Comparison of ENCODE assay signal across 17 cellular contexts in genomic region chr12:93315907-93316622, GRCh38.
DNase-seq lines count a peak whose midpoint lies in the region; ATAC-seq and TF ChIP-seq lines count a peak whose summit lies in the region.
"Had no signal": no experiment of that assay in that cellular context is flagged by ENCODE, and none has a peak within 500 bp of the region (broad histone marks: within the 10 kb centered on the region; RNA-seq: fewer than 3 reads in every experiment).

No MANE protein-coding gene starts in this region.

- H3K27ac ChIP-seq in CD8-positive, alpha-beta T cell (ENCODE audit: low read depth, low read length): no peak overlapping the region
- peak overlapping the region; percentile 80 to 82 for H3K27ac ChIP-seq in mucosa of rectum (ENCODE audit: low read depth in 2 of 2, low read length in 2 of 2)
- H3K27ac ChIP-seq: coronary artery, heart right ventricle, KMS-11 had no signal

- no peak overlapping the region for H3K4me3 Mint-ChIP-seq in CD8-positive, alpha-beta T cell
- no peak overlapping the region for H3K4me3 Mint-ChIP-seq in activated CD4-positive, alpha-beta memory T cell treated with anti-CD3 and anti-CD28 coated beads for 36 hours

- H3K4me3 ChIP-seq in CD8-positive, alpha-beta T cell (ENCODE audit: low read depth, low read length): no peak overlapping the region
- peak overlapping the region; percentile 55 to 71 for H3K4me3 ChIP-seq in mucosa of rectum (ENCODE audit: low read length in 2 of 2)
- H3K4me3 ChIP-seq: coronary artery, heart right ventricle had no signal

- H3K27me3 ChIP-seq in CD8-positive, alpha-beta T cell (ENCODE audit: insufficient read depth, low read length): no peaks in the 10 kb centered on the region
- no peaks in the 10 kb centered on the region for H3K27me3 ChIP-seq in mucosa of rectum (ENCODE audit: control insufficient read depth in 2 of 2, insufficient read depth in 2 of 2, low read length in 2 of 2)
- H3K27me3 ChIP-seq: heart right ventricle had no signal

- no peaks in the 10 kb centered on the region for H3K36me3 ChIP-seq in CD8-positive, alpha-beta T cell (ENCODE audit: insufficient read depth, low read length)
- no peaks in the 10 kb centered on the region for H3K36me3 ChIP-seq in mucosa of rectum (ENCODE audit: control insufficient read depth in 2 of 2, insufficient read depth in 2 of 2, low read length in 2 of 2)
- H3K36me3 ChIP-seq: heart right ventricle had no signal

- no peak for ATAC-seq in CD8-positive, alpha-beta T cell
- ATAC-seq in GM18868 (IDR thresholded peaks at IDR 0.05; ENCODE audit: unreplicated experiment): no peak
- ATAC-seq: SK-N-SH treated with all-trans-retinoic acid at 6 μM for 48 hours had no signal

- H3K9me3 Mint-ChIP-seq in CD8-positive, alpha-beta T cell: no peaks in the 10 kb centered on the region
- H3K9me3 Mint-ChIP-seq in activated CD4-positive, alpha-beta memory T cell treated with anti-CD3 and anti-CD28 coated beads for 36 hours: no peaks in the 10 kb centered on the region
- H3K9me3 Mint-ChIP-seq: activated T-helper 2 cell treated with anti-CD3 and anti-CD28 coated beads, Interferon-gamma antibody, Interleukin-2, Interleukin-4, amounts not matched to agents 10 μg/mL and 5 μg/mL and 100 μg/mL, durations not matched to agents 14 hours and 24 hours and 36 hours had no signal

- POLR2A ChIA-PET in CD8-positive, alpha-beta T cell (lab: Charles Lee): no interaction called here
- POLR2A ChIA-PET in activated CD4-positive, alpha-beta memory T cell treated with anti-CD3 and anti-CD28 coated beads for 36 hours (lab: Charles Lee): no interaction called here

- H3K27ac Mint-ChIP-seq in CD8-positive, alpha-beta T cell: peak overlapping the region; percentile 20
- H3K27ac Mint-ChIP-seq in activated CD4-positive, alpha-beta memory T cell treated with anti-CD3 and anti-CD28 coated beads for 36 hours: no peak overlapping the region
- H3K27ac Mint-ChIP-seq: activated T-helper 2 cell treated with anti-CD3 and anti-CD28 coated beads, Interferon-gamma antibody, Interleukin-2, Interleukin-4, amounts not matched to agents 10 μg/mL and 5 μg/mL and 100 μg/mL, durations not matched to agents 14 hours and 24 hours and 36 hours had no signal

- intact Hi-C loops in CD8-positive, alpha-beta T cell (cut with DNase I, micrococcal nuclease): no loop called here
- intact Hi-C loops in activated CD4-positive, alpha-beta memory T cell treated with anti-CD3 and anti-CD28 coated beads for 36 hours (cut with micrococcal nuclease): no loop called here

- no peaks in the 10 kb centered on the region for H3K9me3 ChIP-seq in CD8-positive, alpha-beta T cell (ENCODE audit: low read length)
- no peaks in the 10 kb centered on the region for H3K9me3 ChIP-seq in mucosa of rectum (ENCODE audit: control insufficient read depth in 2 of 2, low read length in 2 of 2)
- H3K9me3 ChIP-seq: heart right ventricle had no signal

- DNase-seq in CD8-positive, alpha-beta T cell: no peak
- DNase-seq in KBM-7 (peak; percentile 14), astrocyte of the hippocampus (ENCODE audit: low read depth, low spot score) (peak; percentile 14), SIG-M5 treated with dmso at 0.1 percent for 504 hours (lab: John Stamatoyannopoulos, UW; ENCODE audit: unreplicated experiment) (no peak), hypothalamus (lab: John Stamatoyannopoulos, UW) (no peak)
- DNase-seq in activated CD4-positive, alpha-beta memory T cell treated with anti-CD3 and anti-CD28 coated beads for 36 hours: no peak
- DNase-seq: activated CD8-positive, alpha-beta memory T cell treated with anti-CD3 and anti-CD28 coated beads for 24 hours; amniotic stem cell; heart right ventricle; kidney glomerular epithelial cell; NCI-H1417 treated with DMSO at 0.1 percent for 48 hours had no signal

- peaks cover 9% of the 10 kb centered on the region for H3K4me1 Mint-ChIP-seq in CD8-positive, alpha-beta T cell (ENCODE audit: low read depth)
- peaks cover 2% of the 10 kb centered on the region for H3K4me1 Mint-ChIP-seq in activated CD4-positive, alpha-beta memory T cell treated with anti-CD3 and anti-CD28 coated beads for 36 hours (ENCODE audit: low read depth)

- no peaks in the 10 kb centered on the region for H3K4me1 ChIP-seq in CD8-positive, alpha-beta T cell (ENCODE audit: insufficient read depth, low read length)
- peaks cover 7 to 24% of the 10 kb centered on the region in 2 donors for H3K4me1 ChIP-seq in mucosa of rectum (ENCODE audit: control insufficient read depth in 2 of 2, insufficient read depth in 2 of 2, low read length in 2 of 2)

- in situ Hi-C loops in KBM-7 (cut with MboI; ENCODE audit: low pct_unique_long_range_greater_than_20kb, low sequenced_read_pairs): no loop called here

- H3K27me3 Mint-ChIP-seq in CD8-positive, alpha-beta T cell (ENCODE audit: low read depth): no peaks in the 10 kb centered on the region
- H3K27me3 Mint-ChIP-seq in activated CD4-positive, alpha-beta memory T cell treated with anti-CD3 and anti-CD28 coated beads for 36 hours: no peaks in the 10 kb centered on the region

- peak overlapping the region; percentile 38 to 48 for H3K9ac ChIP-seq in mucosa of rectum (ENCODE audit: low read depth in 1 of 2, low read length in 2 of 2)
- H3K9ac ChIP-seq: KMS-11 had no signal

- TF ChIP-seq CTCF in CD8-positive, alpha-beta T cell (IDR thresholded peaks at IDR 0.05): no peak

- CTCF ChIA-PET in CD8-positive, alpha-beta T cell (lab: Charles Lee): no interaction called here
- CTCF ChIA-PET in activated CD4-positive, alpha-beta memory T cell treated with anti-CD3 and anti-CD28 coated beads for 36 hours (lab: Charles Lee): no interaction called here

- H3K36me3 Mint-ChIP-seq in CD8-positive, alpha-beta T cell: no peaks in the 10 kb centered on the region
- no peaks in the 10 kb centered on the region for H3K36me3 Mint-ChIP-seq in activated CD4-positive, alpha-beta memory T cell treated with anti-CD3 and anti-CD28 coated beads for 36 hours

Comparison
In these comparisons a context has a peak if more than half of its experiments do, and no peak if none do; other contexts are left out.
1. DNase-seq: peak in KBM-7 (single experiment) and astrocyte of the hippocampus (single experiment); none in CD8-positive, alpha-beta T cell (0 of 7), SIG-M5 treated with dmso at 0.1 percent for 504 hours (single experiment), hypothalamus (0 of 51) and activated CD4-positive, alpha-beta memory T cell treated with anti-CD3 and anti-CD28 coated beads for 36 hours (single experiment).